12 cellular contexts compared by ENCODE assay signal in the genomic region with DNA sequence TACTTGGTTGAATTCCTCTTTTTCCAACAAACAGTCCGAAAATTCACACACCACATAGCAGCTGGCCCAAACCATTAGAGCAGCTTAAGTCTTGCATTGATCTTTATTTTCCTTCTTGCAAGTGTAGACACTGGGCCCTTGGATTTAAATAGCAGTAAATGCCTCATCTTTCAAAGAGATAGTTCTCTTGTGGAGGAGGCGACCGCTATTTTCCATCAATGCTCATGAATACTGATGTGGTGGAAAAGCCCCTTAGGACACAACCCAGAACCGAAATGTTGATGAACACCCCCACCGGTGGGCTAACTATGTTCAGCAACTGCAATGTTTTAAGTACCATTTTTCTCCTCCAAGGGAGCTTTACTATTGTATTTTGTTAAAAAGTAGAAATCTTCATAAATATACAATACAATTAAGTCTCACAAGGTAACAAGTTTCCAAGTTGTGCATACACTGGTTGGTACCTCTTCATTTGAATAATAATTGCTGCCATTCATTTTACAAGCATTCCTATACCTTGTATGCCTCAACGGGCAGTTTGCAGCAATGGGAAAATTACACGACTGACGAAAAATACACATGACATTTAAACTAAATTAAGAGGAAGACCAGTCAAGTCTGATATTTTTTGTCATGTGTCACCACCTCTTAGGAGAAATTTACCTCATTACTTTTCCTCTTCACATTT. TPM values are rescaled to one million over a fixed set of nuclear protein-coding genes. Genes with fewer than 3 reads are reported as not detected.
DNase-seq lines count a peak whose midpoint lies in the region; ATAC-seq and TF ChIP-seq lines count a peak whose summit lies in the region.
"Had no signal": no experiment of that assay in that cellular context is flagged by ENCODE, and none has a peak within 500 bp of the region (broad histone marks: within the 10 kb centered on the region; RNA-seq: fewer than 3 reads in every experiment).

No MANE protein-coding gene starts in this region.

- peaks cover 18% of the 10 kb centered on the region for H3K4me1 ChIP-seq in Caco-2

- CTCF ChIA-PET in activated CD4-positive, alpha-beta memory T cell treated with anti-CD3 and anti-CD28 coated beads for 36 hours (lab: Charles Lee), result interaction anchor here (2.0 kb wide), 1 partner anchor 47 kb away, joined by 10 read pairs; no protein-coding TSS in a partner anchor
- CTCF ChIA-PET in Caco-2 (lab: Charles Lee), result no interaction called here

- no peaks in the 10 kb centered on the region for H3K27me3 ChIP-seq in Caco-2 (replicated peaks; ENCODE audit: control insufficient read depth, insufficient read depth, low read length)
- H3K27me3 ChIP-seq: SJSA1, tibial artery had no signal

- H3K27ac Mint-ChIP-seq in activated CD4-positive, alpha-beta memory T cell treated with anti-CD3 and anti-CD28 coated beads for 36 hours, result peak overlapping the region; percentile 93
- H3K27ac Mint-ChIP-seq in stimulated activated effector memory CD8-positive, alpha-beta T cell treated with anti-CD3 and anti-CD28 coated beads, Interleukin-12 subunit alpha, Interleukin-12 subunit beta, amount 100 ng/mL, for 72 hours, result peak overlapping the region; percentile 71
- no peak overlapping the region for H3K27ac Mint-ChIP-seq in Caco-2 (ENCODE audit: unreplicated experiment)

- peaks cover 13% of the 10 kb centered on the region for H3K9me3 Mint-ChIP-seq in activated CD4-positive, alpha-beta memory T cell treated with anti-CD3 and anti-CD28 coated beads for 36 hours
- H3K9me3 Mint-ChIP-seq in stimulated activated effector memory CD8-positive, alpha-beta T cell treated with anti-CD3 and anti-CD28 coated beads, Interleukin-12 subunit alpha, Interleukin-12 subunit beta, amount 100 ng/mL, for 72 hours, result no peaks in the 10 kb centered on the region
- H3K9me3 Mint-ChIP-seq in Caco-2 (ENCODE audit: unreplicated experiment), result no peaks in the 10 kb centered on the region

- TF ChIP-seq CTCF in GM20000 (IDR thresholded peaks at IDR 0.05; ENCODE audit: extremely low read depth, missing control alignments) (no peak), Caco-2 (IDR thresholded peaks at IDR 0.05; ENCODE audit: insufficient read depth in 1 of 2, low read depth in 1 of 2, low read length in 1 of 2, severe bottlenecking in 1 of 2, unreplicated experiment in 1 of 2) (no peak)

- no peak overlapping the region for H3K4me3 ChIP-seq in Caco-2 (ENCODE audit: low read depth, low read length)
- H3K4me3 ChIP-seq: SJSA1, tibial artery had no signal

- peak; percentile 38 for ATAC-seq in activated CD4-positive, CD25-positive, alpha-beta regulatory T cell treated with anti-CD3 and anti-CD28 coated beads, Interleukin-2, amount 50 U/mL, for 24 hours
- peak; percentile 33 for ATAC-seq in HG02642 (IDR thresholded peaks at IDR 0.05; ENCODE audit: poor library complexity, unreplicated experiment)
- ATAC-seq in stimulated activated effector memory CD8-positive, alpha-beta T cell treated with anti-CD3 and anti-CD28 coated beads, Interleukin-12 subunit alpha, Interleukin-12 subunit beta, amount 100 ng/mL, for 72 hours, result no peak
- no peak for ATAC-seq in HG03342 (IDR thresholded peaks at IDR 0.05; ENCODE audit: unreplicated experiment)

- H3K4me1 Mint-ChIP-seq in activated CD4-positive, alpha-beta memory T cell treated with anti-CD3 and anti-CD28 coated beads for 36 hours (ENCODE audit: low read depth), result peaks cover 43% of the 10 kb centered on the region
- H3K4me1 Mint-ChIP-seq in stimulated activated effector memory CD8-positive, alpha-beta T cell treated with anti-CD3 and anti-CD28 coated beads, Interleukin-12 subunit alpha, Interleukin-12 subunit beta, amount 100 ng/mL, for 72 hours, result peaks cover 45% of the 10 kb centered on the region
- H3K4me1 Mint-ChIP-seq in Caco-2 (ENCODE audit: low read depth, unreplicated experiment), result no peaks in the 10 kb centered on the region

- H3K9me3 ChIP-seq in Caco-2, result peaks cover 8% of the 10 kb centered on the region; the same call in 1 of the 2 replicates
- H3K9me3 ChIP-seq: SJSA1, tibial artery had no signal

- intact Hi-C loops in activated CD4-positive, alpha-beta memory T cell treated with anti-CD3 and anti-CD28 coated beads for 36 hours (cut with micrococcal nuclease), result loop anchor here (1.0 to 2.0 kb wide), 4 partner anchors 9 to 50 kb away; no protein-coding TSS in a partner anchor
- intact Hi-C loops in Caco-2 (cut with micrococcal nuclease; ENCODE audit: unreplicated experiment), result no loop called here

- POLR2A ChIA-PET in activated CD4-positive, alpha-beta memory T cell treated with anti-CD3 and anti-CD28 coated beads for 36 hours (lab: Charles Lee), result interaction anchor here (0.5 kb wide), 1 partner anchor 158 kb away, joined by 4 read pairs; no protein-coding TSS in a partner anchor
- POLR2A ChIA-PET in Caco-2 (lab: Charles Lee), result no interaction called here

- H3K4me3 Mint-ChIP-seq in activated CD4-positive, alpha-beta memory T cell treated with anti-CD3 and anti-CD28 coated beads for 36 hours, result peak overlapping the region; percentile 73
- H3K4me3 Mint-ChIP-seq in stimulated activated effector memory CD8-positive, alpha-beta T cell treated with anti-CD3 and anti-CD28 coated beads, Interleukin-12 subunit alpha, Interleukin-12 subunit beta, amount 100 ng/mL, for 72 hours, result peak overlapping the region; percentile 47
- H3K4me3 Mint-ChIP-seq in Caco-2 (ENCODE audit: unreplicated experiment), result no peak overlapping the region

- H3K36me3 ChIP-seq in Caco-2 (ENCODE audit: control insufficient read depth, insufficient read depth, low read length), result no peaks in the 10 kb centered on the region
- H3K36me3 ChIP-seq: SJSA1, tibial artery had no signal

- H3K36me3 Mint-ChIP-seq in activated CD4-positive, alpha-beta memory T cell treated with anti-CD3 and anti-CD28 coated beads for 36 hours, result peaks cover 12% of the 10 kb centered on the region
- peaks cover 6% of the 10 kb centered on the region for H3K36me3 Mint-ChIP-seq in stimulated activated effector memory CD8-positive, alpha-beta T cell treated with anti-CD3 and anti-CD28 coated beads, Interleukin-12 subunit alpha, Interleukin-12 subunit beta, amount 100 ng/mL, for 72 hours
- H3K36me3 Mint-ChIP-seq in Caco-2 (ENCODE audit: insufficient read depth, unreplicated experiment), result no peaks in the 10 kb centered on the region

- BruUV-seq in Caco-2 (replicated peaks; lab: Mats Ljungman, UMichigan), result no TSS peak

- no peaks in the 10 kb centered on the region for H3K27me3 Mint-ChIP-seq in activated CD4-positive, alpha-beta memory T cell treated with anti-CD3 and anti-CD28 coated beads for 36 hours
- H3K27me3 Mint-ChIP-seq in Caco-2 (ENCODE audit: insufficient read depth, unreplicated experiment), result no peaks in the 10 kb centered on the region

- no peak for DNase-seq in activated CD4-positive, CD25-positive, alpha-beta regulatory T cell treated with anti-CD3 and anti-CD28 coated beads, Interleukin-2, amount 50 U/mL, for 72 hours
- no peak for DNase-seq in activated CD4-positive, alpha-beta memory T cell treated with anti-CD3 and anti-CD28 coated beads for 36 hours
- DNase-seq in stimulated activated effector memory CD8-positive, alpha-beta T cell treated with anti-CD3 and anti-CD28 coated beads, Interleukin-12 subunit alpha, Interleukin-12 subunit beta, amount 100 ng/mL, for 72 hours (ENCODE audit: low spot score in 2 of 2), result no peak
- DNase-seq in GM20000 (ENCODE audit: low spot score) (no peak), Caco-2 (no peak)
- DNase-seq: NCI-H345, tibial artery had no signal

RNA-seq across cellular contexts. Expression of a gene that starts 18.0 kb away (rescaled TPM):
- total RNA-seq in activated CD4-positive, alpha-beta memory T cell treated with anti-CD3 and anti-CD28 coated beads for 36 hours, result 10 to 100 TPM; 44.7 to 44.8 TPM
- total RNA-seq in Caco-2 (2022), result 11.2 and 16.9 TPM in 2 replicates

RNA-seq across cellular contexts. Expression of a gene that starts 58.9 kb away (rescaled TPM):
- not detected for total RNA-seq in activated CD4-positive, alpha-beta memory T cell treated with anti-CD3 and anti-CD28 coated beads for 36 hours
- not detected in 2 replicates for total RNA-seq in Caco-2 (2022)
- total RNA-seq: myocyte, SJSA1 had no signal

Comparison
In these comparisons a context has a peak if more than half of its experiments do, and no peak if none do; other contexts are left out.
1. ATAC-seq: peak in activated CD4-positive, CD25-positive, alpha-beta regulatory T cell treated with anti-CD3 and anti-CD28 coated beads, Interleukin-2, amount 50 U/mL, for 24 hours (2 of 2) and HG02642 (single experiment); none in stimulated activated effector memory CD8-positive, alpha-beta T cell treated with anti-CD3 and anti-CD28 coated beads, Interleukin-12 subunit alpha, Interleukin-12 subunit beta, amount 100 ng/mL, for 72 hours (single experiment) and HG03342 (single experiment).